ENCODE assay signal across 8 cellular contexts in genomic region chr5:141914154-141914743, GRCh38. TPM values are rescaled to one million over a fixed set of nuclear protein-coding genes. Genes with fewer than 3 reads are reported as not detected.
A peak's percentile ranks its signal among the peaks of the same experiment; 100 is the strongest.
DNase-seq lines count a peak whose midpoint lies in the region; ATAC-seq, FAIRE-seq and TF ChIP-seq lines count a peak whose summit lies in the region.

No MANE protein-coding gene starts in this region.

- H3K4me3 ChIP-seq in uterus: peak overlapping the region; percentile 21 to 31

- no peaks in the 10 kb centered on the region for H3K36me3 ChIP-seq in uterus

- no peak for FAIRE-seq in frontal cortex (lab: Jason Lieb, UNC)

- ATAC-seq in GM18868 (IDR thresholded peaks at IDR 0.05; ENCODE audit: unreplicated experiment): peak; percentile 64
- ATAC-seq in HG03439 (IDR thresholded peaks at IDR 0.05; ENCODE audit: unreplicated experiment): peak; percentile 66
- ATAC-seq in HG03097 (IDR thresholded peaks at IDR 0.05; ENCODE audit: low FRiP score, unreplicated experiment): no peak

- no peaks in the 10 kb centered on the region for H3K9me3 Mint-ChIP-seq in nephron

- peak overlapping the region; percentile 39 to 49 for H3K27ac ChIP-seq in uterus

- H3K4me1 Mint-ChIP-seq in nephron: peaks cover 15% of the 10 kb centered on the region

- H3K27me3 Mint-ChIP-seq in nephron (ENCODE audit: low read depth): peaks cover 33% of the 10 kb centered on the region

- no peaks in the 10 kb centered on the region for H3K36me3 Mint-ChIP-seq in nephron (ENCODE audit: low read depth)

- H3K9me3 ChIP-seq in uterus: no peaks in the 10 kb centered on the region

- intact Hi-C loops in uterus (cut with DNase I; ENCODE audit: low total_unique reads): no loop called here

- peak overlapping the region in 1 of 3 experiments; percentile 13 for H3K27ac Mint-ChIP-seq in nephron

- no peaks in the 10 kb centered on the region for H3K4me1 ChIP-seq in uterus

- TF ChIP-seq CTCF in nephron (IDR thresholded peaks at IDR 0.05; ENCODE audit: unreplicated experiment in 3 of 3) (peak; percentile 27 to 48 (median 31)), uterus (IDR thresholded peaks at IDR 0.05) (peak; percentile 36 to 44 (median 41))

- no peaks in the 10 kb centered on the region for H3K27me3 ChIP-seq in uterus

- peak overlapping the region; percentile 61 to 74 (median 63) for H3K4me3 Mint-ChIP-seq in nephron

- TF ChIP-seq POLR2A in uterus (IDR thresholded peaks at IDR 0.05): no peak

- DNase-seq in Ammon's horn (ENCODE audit: low spot score) (peak; percentile 70), frontal cortex (ENCODE audit: low spot score in 2 of 2) (peak; percentile 69 to 73), uterus (peak; percentile 21 to 37)
- peak; percentile 65 for DNase-seq in activated CD8-positive, alpha-beta memory T cell treated with anti-CD3 and anti-CD28 coated beads, Interleukin-2, amount 50 U/mL, for 48 hours

RNA-seq across cellular contexts. Expression of gene DELE1, which starts 9.4 kb away (rescaled TPM):
- 30.6 TPM for total RNA-seq in frontal cortex
- 100 to 1,000 TPM in 1 of 4 donors, 10 to 100 TPM in 3; 24.7 to 102 (median 45.8) TPM for total RNA-seq in uterus

RNA-seq across cellular contexts. Expression of gene PCDH1, which starts 36.0 kb away (rescaled TPM):
- total RNA-seq in frontal cortex (41.2 TPM), uterus (10 to 100 TPM; 29.2 to 46.7 (median 31.5) TPM)

RNA-seq across cellular contexts. Expression of gene PCDH12, which starts 43.8 kb away (rescaled TPM):
- total RNA-seq in frontal cortex: 2.4 TPM
- 10 to 100 TPM in 1 of 4 donors, 1 to 10 TPM in 3; 1.3 to 43.6 (median 3.6) TPM for total RNA-seq in uterus

RNA-seq across cellular contexts. Expression of gene RNF14, which starts 54.7 kb away (rescaled TPM):
- total RNA-seq in frontal cortex: 75.0 TPM
- 10 to 100 TPM; 20.3 to 70.2 (median 46.7) TPM for total RNA-seq in uterus
